Comparison of ENCODE assay signal across 1 cellular context in genomic region chr11:77081381-77081851, GRCh38.
TF ChIP-seq lines count a peak whose summit lies in the region.

No MANE protein-coding gene starts in this region.

TF ChIP-seq in WTC11, 78 proteins besides CTCF, POLR2A, EP300 and RAD21 (continued from another document):
- TF ChIP-seq, protein P1, sequence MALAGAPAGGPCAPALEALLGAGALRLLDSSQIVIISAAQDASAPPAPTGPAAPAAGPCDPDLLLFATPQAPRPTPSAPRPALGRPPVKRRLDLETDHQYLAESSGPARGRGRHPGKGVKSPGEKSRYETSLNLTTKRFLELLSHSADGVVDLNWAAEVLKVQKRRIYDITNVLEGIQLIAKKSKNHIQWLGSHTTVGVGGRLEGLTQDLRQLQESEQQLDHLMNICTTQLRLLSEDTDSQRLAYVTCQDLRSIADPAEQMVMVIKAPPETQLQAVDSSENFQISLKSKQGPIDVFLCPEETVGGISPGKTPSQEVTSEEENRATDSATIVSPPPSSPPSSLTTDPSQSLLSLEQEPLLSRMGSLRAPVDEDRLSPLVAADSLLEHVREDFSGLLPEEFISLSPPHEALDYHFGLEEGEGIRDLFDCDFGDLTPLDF (CRISPR knock-in tag; IDR thresholded peaks at IDR 0.05), result no peak
- no peak for TF ChIP-seq E2F5 (CRISPR knock-in tag; IDR thresholded peaks at IDR 0.05)
TF ChIP-seq in WTC11: peak in this region for 0.
